1 cellular context compared by ENCODE assay signal in the genomic region with DNA sequence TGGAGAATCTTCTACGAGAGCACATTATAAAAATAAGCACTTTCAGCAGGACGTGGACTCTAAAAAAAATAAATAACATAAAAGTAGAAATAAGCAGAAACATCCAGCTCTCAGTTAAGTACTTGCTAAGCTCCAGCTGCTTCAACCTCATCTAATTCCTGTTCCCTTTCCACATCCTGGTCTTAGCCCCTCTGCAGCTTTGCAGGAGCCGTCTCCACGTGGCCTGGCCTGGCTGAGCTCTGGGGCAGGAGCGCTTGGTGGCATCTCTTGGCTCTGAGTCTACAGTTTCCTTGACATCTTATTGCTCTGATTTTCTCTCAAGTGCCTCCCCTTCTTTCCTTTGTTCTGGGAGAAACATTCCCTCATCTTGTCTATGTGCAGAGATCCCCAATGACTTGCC.
TF ChIP-seq lines count a peak whose summit lies in the region.

No MANE protein-coding gene starts in this region.

TF ChIP-seq in A549, 52 proteins besides CTCF, POLR2A, EP300 and RAD21 (continued from another document):
- TF ChIP-seq, protein P1, sequence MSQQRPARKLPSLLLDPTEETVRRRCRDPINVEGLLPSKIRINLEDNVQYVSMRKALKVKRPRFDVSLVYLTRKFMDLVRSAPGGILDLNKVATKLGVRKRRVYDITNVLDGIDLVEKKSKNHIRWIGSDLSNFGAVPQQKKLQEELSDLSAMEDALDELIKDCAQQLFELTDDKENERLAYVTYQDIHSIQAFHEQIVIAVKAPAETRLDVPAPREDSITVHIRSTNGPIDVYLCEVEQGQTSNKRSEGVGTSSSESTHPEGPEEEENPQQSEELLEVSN (IDR thresholded peaks at IDR 0.05; ENCODE audit: borderline replicate concordance, low read depth): no peak
- TF ChIP-seq EHF (CRISPR knock-in tag; IDR thresholded peaks at IDR 0.05): no peak
- TF ChIP-seq, protein P2, sequence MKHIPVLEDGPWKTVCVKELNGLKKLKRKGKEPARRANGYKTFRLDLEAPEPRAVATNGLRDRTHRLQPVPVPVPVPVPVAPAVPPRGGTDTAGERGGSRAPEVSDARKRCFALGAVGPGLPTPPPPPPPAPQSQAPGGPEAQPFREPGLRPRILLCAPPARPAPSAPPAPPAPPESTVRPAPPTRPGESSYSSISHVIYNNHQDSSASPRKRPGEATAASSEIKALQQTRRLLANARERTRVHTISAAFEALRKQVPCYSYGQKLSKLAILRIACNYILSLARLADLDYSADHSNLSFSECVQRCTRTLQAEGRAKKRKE (CRISPR knock-in tag; IDR thresholded peaks at IDR 0.05; ENCODE audit: low read depth): no peak
- TF ChIP-seq, protein P3, sequence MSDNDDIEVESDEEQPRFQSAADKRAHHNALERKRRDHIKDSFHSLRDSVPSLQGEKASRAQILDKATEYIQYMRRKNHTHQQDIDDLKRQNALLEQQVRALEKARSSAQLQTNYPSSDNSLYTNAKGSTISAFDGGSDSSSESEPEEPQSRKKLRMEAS (IDR thresholded peaks at IDR 0.05): no peak
- no peak for TF ChIP-seq CBX2 (IDR thresholded peaks at IDR 0.05; ENCODE audit: borderline replicate concordance, low read depth)
- no peak for TF ChIP-seq RFX5 (IDR thresholded peaks at IDR 0.05)
- TF ChIP-seq JUNB (IDR thresholded peaks at IDR 0.05): no peak
- TF ChIP-seq MYC (IDR thresholded peaks at IDR 0.05; ENCODE audit: borderline replicate concordance, low read length): no peak
- no peak for TF ChIP-seq NR3C1 (IDR thresholded peaks at IDR 0.05)
- TF ChIP-seq NFE2L2 (conservative IDR thresholded peaks at IDR 0.05; ENCODE audit: low read length): no peak
- TF ChIP-seq MAZ (IDR thresholded peaks at IDR 0.05; ENCODE audit: borderline replicate concordance, low read depth, low read length): no peak
- TF ChIP-seq CEBPB (IDR thresholded peaks at IDR 0.05): no peak
